22 cellular contexts compared by ENCODE assay signal in the genomic region with DNA sequence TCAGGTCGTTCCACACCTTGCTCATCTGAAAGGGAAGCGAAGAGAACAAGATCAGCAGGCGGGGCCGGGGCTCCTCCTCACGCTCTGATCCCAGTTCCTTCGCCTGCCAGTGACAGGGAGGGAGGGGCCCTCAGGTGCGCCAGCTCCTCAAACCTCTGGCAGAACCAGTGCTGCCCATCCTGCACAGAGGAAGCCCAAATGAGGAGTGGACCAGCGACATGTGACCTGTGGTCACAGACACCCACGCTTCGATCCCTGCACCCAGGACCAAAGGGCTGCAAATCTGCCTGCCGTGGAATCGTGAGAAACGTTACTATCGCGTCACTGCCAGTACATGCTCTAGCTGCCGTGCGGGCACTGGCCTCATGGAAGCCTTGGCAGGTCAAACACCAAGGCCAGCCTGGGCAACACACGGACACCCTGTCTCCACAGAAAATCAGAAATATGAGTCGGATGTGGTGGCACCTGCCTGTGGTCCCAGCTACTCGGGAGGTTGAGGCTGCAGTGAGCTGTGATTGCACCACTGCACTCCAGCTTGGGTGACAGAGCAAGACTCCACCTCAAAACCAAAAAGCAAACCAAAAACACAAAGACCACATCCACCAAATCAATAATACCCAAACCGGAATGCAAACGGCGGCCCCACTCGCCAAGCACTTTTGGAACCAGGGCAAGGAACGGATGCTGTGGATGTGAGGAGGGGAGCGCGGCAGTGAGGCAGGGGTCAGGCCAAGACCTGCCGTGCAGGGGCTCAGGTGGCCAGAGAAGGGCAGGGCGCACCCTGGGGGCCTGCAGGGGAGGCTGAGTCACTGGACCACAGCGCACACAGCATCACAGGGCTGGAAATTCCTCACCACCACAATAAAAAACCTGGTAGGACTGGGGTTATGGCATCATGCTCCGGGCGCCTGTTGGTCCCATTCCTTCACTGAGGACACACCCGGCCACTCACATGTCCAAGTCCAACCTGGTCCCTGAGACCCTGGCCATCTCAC. TPM values are rescaled to one million over a fixed set of nuclear protein-coding genes. Genes with fewer than 3 reads are reported as not detected.
A peak's percentile ranks its signal among the peaks of the same experiment; 100 is the strongest.
DNase-seq lines count a peak whose midpoint lies in the region; ATAC-seq and TF ChIP-seq lines count a peak whose summit lies in the region.
"Had no signal": no experiment of that assay in that cellular context is flagged by ENCODE, and none has a peak within 500 bp of the region (broad histone marks: within the 10 kb centered on the region; RNA-seq: fewer than 3 reads in every experiment).

No MANE protein-coding gene starts in this region.

- POLR2A ChIA-PET in CD8-positive, alpha-beta T cell (lab: Charles Lee), result no interaction called here

- no peak overlapping the region for H3K27ac ChIP-seq in CD8-positive, alpha-beta T cell (ENCODE audit: low read depth, low read length)
- H3K27ac ChIP-seq: heart right ventricle, KMS-11, prostate gland had no signal

- ATAC-seq in activated naive CD4-positive, alpha-beta T cell treated with anti-CD3 and anti-CD28 coated beads, Interleukin-2, amount 50 U/mL, for 72 hours, result peak; percentile 22 to 36
- no peak for ATAC-seq in stimulated activated memory B cell treated with anti-CD40 and anti-IgM and Interleukin-4, amounts not matched to agents 10 μg/mL and 1 μg/mL and 100 μg/mL, for 72 hours
- ATAC-seq in CD8-positive, alpha-beta T cell, result no peak
- no peak for ATAC-seq in GM18861 (IDR thresholded peaks at IDR 0.05; ENCODE audit: unreplicated experiment)
- ATAC-seq: heart right ventricle; naive thymus-derived CD8-positive, alpha-beta T cell had no signal

- H3K4me3 ChIP-seq in choroid plexus epithelial cell (ENCODE audit: low read depth, low read length), result no peak overlapping the region
- H3K4me3 ChIP-seq in CD8-positive, alpha-beta T cell (ENCODE audit: low read depth, low read length), result no peak overlapping the region
- H3K4me3 ChIP-seq: heart right ventricle, prostate gland had no signal

- intact Hi-C loops in CD8-positive, alpha-beta T cell (cut with DNase I, micrococcal nuclease), result no loop called here

- no peaks in the 10 kb centered on the region for H3K36me3 ChIP-seq in CD8-positive, alpha-beta T cell (ENCODE audit: insufficient read depth, low read length)
- H3K36me3 ChIP-seq: prostate gland had no signal

- DNase-seq in activated naive CD4-positive, alpha-beta T cell treated with anti-CD3 and anti-CD28 coated beads, Interleukin-2, amount 50 U/mL, for 72 hours (ENCODE audit: low spot score in 2 of 2), result no peak
- DNase-seq in activated naive CD4-positive, alpha-beta T cell treated with anti-CD3 and anti-CD28 coated beads, Interleukin-2, amount 10 ng/mL, durations not matched to agents 7 days and 5 days, result no peak
- DNase-seq in M059J (ENCODE audit: low read depth), result peak; percentile 91
- DNase-seq in choroid plexus epithelial cell (ENCODE audit: low read depth), result peak; percentile 56
- DNase-seq in KG1 (lab: John Stamatoyannopoulos, UW), result no peak
- DNase-seq in CD8-positive, alpha-beta T cell, result no peak
- DNase-seq: activated B cell treated with CpG ODN at 0.5 μM for 24 hours; amygdala; DND-41; effector memory CD4-positive, alpha-beta T cell; heart right ventricle; naive thymus-derived CD8-positive, alpha-beta T cell; NCI-H1092; NCI-H2081; NCI-H510A; SHP77 treated with DMSO at 0.1 percent for 48 hours; small intestine; stimulated activated CD4-positive, alpha-beta T cell treated with anti-CD3 and anti-CD28 coated beads, Interleukin-4, amount 100 ng/mL, for 24 hours had no signal

- H3K4me1 ChIP-seq in CD8-positive, alpha-beta T cell (ENCODE audit: insufficient read depth, low read length), result no peaks in the 10 kb centered on the region
- H3K4me1 ChIP-seq: heart right ventricle, prostate gland had no signal

- no peak for TF ChIP-seq CTCF in choroid plexus epithelial cell (conservative IDR thresholded peaks at IDR 0.05; ENCODE audit: low read depth, low read length)
- no peak for TF ChIP-seq CTCF in CD8-positive, alpha-beta T cell (IDR thresholded peaks at IDR 0.05)

- H3K27ac Mint-ChIP-seq in activated naive CD4-positive, alpha-beta T cell treated with anti-CD3 and anti-CD28 coated beads, Interleukin-2, amount 50 U/mL, for 72 hours, result peak overlapping the region in 1 of 2 donors; percentile 62
- no peak overlapping the region for H3K27ac Mint-ChIP-seq in activated naive CD4-positive, alpha-beta T cell treated with anti-CD3 and anti-CD28 coated beads, Interleukin-2, amount 10 ng/mL, durations not matched to agents 7 days and 5 days
- H3K27ac Mint-ChIP-seq in stimulated activated memory B cell treated with anti-CD40 and anti-IgM and Interleukin-4, amounts not matched to agents 10 μg/mL and 1 μg/mL and 100 μg/mL, for 72 hours, result peak overlapping the region; percentile 64
- H3K27ac Mint-ChIP-seq in CD8-positive, alpha-beta T cell, result no peak overlapping the region

- H3K27me3 ChIP-seq in CD8-positive, alpha-beta T cell (ENCODE audit: insufficient read depth, low read length), result no peaks in the 10 kb centered on the region
- H3K27me3 ChIP-seq: heart right ventricle had no signal

- H3K27me3 Mint-ChIP-seq in activated naive CD4-positive, alpha-beta T cell treated with anti-CD3 and anti-CD28 coated beads, Interleukin-2, amount 10 ng/mL, durations not matched to agents 7 days and 5 days, result no peaks in the 10 kb centered on the region
- H3K27me3 Mint-ChIP-seq in stimulated activated memory B cell treated with anti-CD40 and anti-IgM and Interleukin-4, amounts not matched to agents 10 μg/mL and 1 μg/mL and 100 μg/mL, for 72 hours, result no peaks in the 10 kb centered on the region
- H3K27me3 Mint-ChIP-seq in CD8-positive, alpha-beta T cell (ENCODE audit: low read depth), result no peaks in the 10 kb centered on the region
- H3K27me3 Mint-ChIP-seq: activated B cell treated with CpG ODN at 0.5 μM for 24 hours; naive thymus-derived CD8-positive, alpha-beta T cell had no signal

- no peak overlapping the region for H3K4me3 Mint-ChIP-seq in activated naive CD4-positive, alpha-beta T cell treated with anti-CD3 and anti-CD28 coated beads, Interleukin-2, amount 10 ng/mL, durations not matched to agents 7 days and 5 days
- H3K4me3 Mint-ChIP-seq in stimulated activated memory B cell treated with anti-CD40 and anti-IgM and Interleukin-4, amounts not matched to agents 10 μg/mL and 1 μg/mL and 100 μg/mL, for 72 hours, result peak overlapping the region; percentile 8
- no peak overlapping the region for H3K4me3 Mint-ChIP-seq in CD8-positive, alpha-beta T cell
- H3K4me3 Mint-ChIP-seq: activated B cell treated with CpG ODN at 0.5 μM for 24 hours; naive thymus-derived CD8-positive, alpha-beta T cell had no signal

- no peaks in the 10 kb centered on the region for H3K9me3 ChIP-seq in CD8-positive, alpha-beta T cell (ENCODE audit: low read length)
- H3K9me3 ChIP-seq: heart right ventricle, prostate gland had no signal

- H3K36me3 Mint-ChIP-seq in activated naive CD4-positive, alpha-beta T cell treated with anti-CD3 and anti-CD28 coated beads, Interleukin-2, amount 50 U/mL, for 72 hours, result no peaks in the 10 kb centered on the region
- H3K36me3 Mint-ChIP-seq in activated naive CD4-positive, alpha-beta T cell treated with anti-CD3 and anti-CD28 coated beads, Interleukin-2, amount 10 ng/mL, durations not matched to agents 7 days and 5 days, result peaks cover 10% of the 10 kb centered on the region
- H3K36me3 Mint-ChIP-seq in stimulated activated memory B cell treated with anti-CD40 and anti-IgM and Interleukin-4, amounts not matched to agents 10 μg/mL and 1 μg/mL and 100 μg/mL, for 72 hours, result peaks cover 86% of the 10 kb centered on the region
- peaks cover 14% of the 10 kb centered on the region for H3K36me3 Mint-ChIP-seq in CD8-positive, alpha-beta T cell

- H3K4me1 Mint-ChIP-seq in activated naive CD4-positive, alpha-beta T cell treated with anti-CD3 and anti-CD28 coated beads, Interleukin-2, amount 10 ng/mL, durations not matched to agents 7 days and 5 days, result peaks cover 8% of the 10 kb centered on the region
- H3K4me1 Mint-ChIP-seq in stimulated activated memory B cell treated with anti-CD40 and anti-IgM and Interleukin-4, amounts not matched to agents 10 μg/mL and 1 μg/mL and 100 μg/mL, for 72 hours, result peaks cover 77% of the 10 kb centered on the region
- peaks cover 10% of the 10 kb centered on the region for H3K4me1 Mint-ChIP-seq in CD8-positive, alpha-beta T cell (ENCODE audit: low read depth)

- CTCF ChIA-PET in activated naive CD4-positive, alpha-beta T cell treated with anti-CD3 and anti-CD28 coated beads, Interleukin-2, amount 10 ng/mL, durations not matched to agents 7 days and 5 days (lab: Charles Lee), result no interaction called here
- CTCF ChIA-PET in CD8-positive, alpha-beta T cell (lab: Charles Lee), result no interaction called here

- H3K9me3 Mint-ChIP-seq in activated naive CD4-positive, alpha-beta T cell treated with anti-CD3 and anti-CD28 coated beads, Interleukin-2, amount 50 U/mL, for 72 hours, result no peaks in the 10 kb centered on the region
- H3K9me3 Mint-ChIP-seq in activated naive CD4-positive, alpha-beta T cell treated with anti-CD3 and anti-CD28 coated beads, Interleukin-2, amount 10 ng/mL, durations not matched to agents 7 days and 5 days, result no peaks in the 10 kb centered on the region
- no peaks in the 10 kb centered on the region for H3K9me3 Mint-ChIP-seq in stimulated activated memory B cell treated with anti-CD40 and anti-IgM and Interleukin-4, amounts not matched to agents 10 μg/mL and 1 μg/mL and 100 μg/mL, for 72 hours
- no peaks in the 10 kb centered on the region for H3K9me3 Mint-ChIP-seq in CD8-positive, alpha-beta T cell
- H3K9me3 Mint-ChIP-seq: activated B cell treated with CpG ODN at 0.5 μM for 24 hours; naive thymus-derived CD8-positive, alpha-beta T cell had no signal

RNA-seq across cellular contexts. Expression of gene NUDT1, which starts 13.4 kb away (rescaled TPM):
- 10 to 100 TPM; 79.8 to 95.3 TPM for total RNA-seq in activated naive CD4-positive, alpha-beta T cell treated with anti-CD3 and anti-CD28 coated beads, Interleukin-2, amount 50 U/mL, for 72 hours
- total RNA-seq in M059J (2014; rRNA removed; shearing (Covaris generic)), result 47.0 and 61.2 TPM in 2 replicates
- total RNA-seq in CD8-positive, alpha-beta T cell, result 10 to 100 TPM in 1 of 2 experiments, 1 to 10 TPM in 1; 9.0 to 10.6 TPM

RNA-seq across cellular contexts. Expression of gene MRM2, which starts 13.4 kb away (rescaled TPM):
- 10 to 100 TPM; 24.4 to 30.8 TPM for total RNA-seq in activated naive CD4-positive, alpha-beta T cell treated with anti-CD3 and anti-CD28 coated beads, Interleukin-2, amount 50 U/mL, for 72 hours
- total RNA-seq in M059J (2014; rRNA removed; shearing (Covaris generic)), result 34.7 and 48.0 TPM in 2 replicates
- 1 to 10 TPM; 4.5 to 5.1 TPM for total RNA-seq in CD8-positive, alpha-beta T cell

RNA-seq across cellular contexts. Expression of gene MAD1L1, which starts 22.7 kb away (rescaled TPM):
- 10 to 100 TPM; 34.2 to 53.5 TPM for total RNA-seq in activated naive CD4-positive, alpha-beta T cell treated with anti-CD3 and anti-CD28 coated beads, Interleukin-2, amount 50 U/mL, for 72 hours
- total RNA-seq in M059J (2014; rRNA removed; shearing (Covaris generic)), result 41.0 and 61.5 TPM in 2 replicates
- total RNA-seq in CD8-positive, alpha-beta T cell, result 10 to 100 TPM; 88.7 to 91.0 TPM

RNA-seq across cellular contexts. Expression of gene SNX8, which starts 58.8 kb away (rescaled TPM):
- 10 to 100 TPM; 35.6 to 36.1 TPM for total RNA-seq in activated naive CD4-positive, alpha-beta T cell treated with anti-CD3 and anti-CD28 coated beads, Interleukin-2, amount 50 U/mL, for 72 hours
- 9.6 and 10.0 TPM in 2 replicates for total RNA-seq in M059J (2014; rRNA removed; shearing (Covaris generic))
- 1 to 10 TPM; 4.0 to 6.1 TPM for total RNA-seq in CD8-positive, alpha-beta T cell

Comparison
In these comparisons a context has a peak if more than half of its experiments do, and no peak if none do; other contexts are left out.
1. ATAC-seq: peak in activated naive CD4-positive, alpha-beta T cell treated with anti-CD3 and anti-CD28 coated beads, Interleukin-2, amount 50 U/mL, for 72 hours (2 of 2); none in stimulated activated memory B cell treated with anti-CD40 and anti-IgM and Interleukin-4, amounts not matched to agents 10 μg/mL and 1 μg/mL and 100 μg/mL, for 72 hours (single experiment), CD8-positive, alpha-beta T cell (single experiment) and GM18861 (single experiment).
2. DNase-seq: peak in M059J (single experiment) and choroid plexus epithelial cell (single experiment); none in activated naive CD4-positive, alpha-beta T cell treated with anti-CD3 and anti-CD28 coated beads, Interleukin-2, amount 50 U/mL, for 72 hours (0 of 2), activated naive CD4-positive, alpha-beta T cell treated with anti-CD3 and anti-CD28 coated beads, Interleukin-2, amount 10 ng/mL, durations not matched to agents 7 days and 5 days (single experiment), KG1 (single experiment) and CD8-positive, alpha-beta T cell (0 of 7).